Comparison of ENCODE assay signal across 8 cellular contexts in genomic region chr13:36346222-36347083, GRCh38. TPM values are rescaled to one million over a fixed set of nuclear protein-coding genes. Genes with fewer than 3 reads are reported as not detected.
A peak's percentile ranks its signal among the peaks of the same experiment; 100 is the strongest.
DNase-seq lines count a peak whose midpoint lies in the region; ATAC-seq and TF ChIP-seq lines count a peak whose summit lies in the region.

Gene SPART (minus strand): TSS chr13:36346394. CDS start chr13:36335830, 10,564 bp downstream.

- H3K27ac Mint-ChIP-seq in CD14-positive monocyte, result peak within 1 kb of the TSS; percentile 99 to 100 (median 99)

- H3K4me3 ChIP-seq in lower lobe of right lung, result peak within 1 kb of the TSS; percentile 79

- peaks cover 0 to 2% of the 10 kb centered on the region in 2 donors for H3K36me3 Mint-ChIP-seq in CD14-positive monocyte

- DNase-seq in CD14-positive monocyte (ENCODE audit: low spot score) (peak; percentile 95), NK-92 (lab: John Stamatoyannopoulos, UW; ENCODE audit: unreplicated experiment) (peak; percentile 21), lower lobe of right lung (peak; percentile 94)
- peak; percentile 91 for DNase-seq in activated CD8-positive, alpha-beta memory T cell treated with anti-CD3 and anti-CD28 coated beads for 24 hours
- DNase-seq in effector CD8-positive, alpha-beta T cell (lab: John Stamatoyannopoulos, UW), result peak; percentile 76
- DNase-seq in stimulated activated CD4-positive, alpha-beta T cell treated with anti-CD3 and anti-CD28 coated beads, TNF-alpha, amount 100 ng/mL, for 1 hour (ENCODE audit: low read depth in 3 of 3, low spot score in 1 of 3), result peak; percentile 70 to 80 (median 72)

- TF ChIP-seq CTCF in CD14-positive monocyte (IDR thresholded peaks at IDR 0.05), result peak; percentile 97
- peak; percentile 98 for TF ChIP-seq CTCF in lower lobe of right lung (IDR thresholded peaks at IDR 0.05)

- no peaks in the 10 kb centered on the region for H3K27me3 Mint-ChIP-seq in CD14-positive monocyte (ENCODE audit: low read depth in 3 of 3)

- no peaks in the 10 kb centered on the region for H3K36me3 ChIP-seq in lower lobe of right lung

- peak within 1 kb of the TSS; percentile 99 for H3K27ac ChIP-seq in lower lobe of right lung

- H3K27me3 ChIP-seq in lower lobe of right lung (ENCODE audit: low read depth), result no peaks in the 10 kb centered on the region

- no peaks in the 10 kb centered on the region for H3K9me3 ChIP-seq in lower lobe of right lung

- peaks cover 38% of the 10 kb centered on the region for H3K4me1 Mint-ChIP-seq in CD14-positive monocyte

- ATAC-seq in GM19452 (IDR thresholded peaks at IDR 0.05; ENCODE audit: unreplicated experiment) (peak; percentile 90), HG03575 (IDR thresholded peaks at IDR 0.05; ENCODE audit: extremely low read depth, insufficient number of reproducible peaks, low FRiP score, unreplicated experiment) (peak; percentile 94), lower lobe of right lung (peak; percentile 93 to 97)

- H3K4me3 Mint-ChIP-seq in CD14-positive monocyte, result peak within 1 kb of the TSS; percentile 89 to 94

- peaks cover 40% of the 10 kb centered on the region for H3K4me1 ChIP-seq in lower lobe of right lung

- intact Hi-C loops in CD14-positive monocyte (cut with micrococcal nuclease), result loop anchor here in 1 of 2 donors (5.0 kb wide), 3 partner anchors 391 to 656 kb away; partner anchors contain the start of genes EXOSC8 and RFXAP
- intact Hi-C loops in lower lobe of right lung (cut with DNase I), result no loop called here

- no peaks in the 10 kb centered on the region for H3K9me3 Mint-ChIP-seq in CD14-positive monocyte

RNA-seq across cellular contexts. Expression of gene SPART, which starts in this region (rescaled TPM):
- polyA plus RNA-seq in CD14-positive monocyte, result 10 to 100 TPM; 29.8 to 37.0 TPM
- 72.5 TPM for total RNA-seq in lower lobe of right lung

Comparison
In these comparisons a context has a peak if more than half of its experiments do, and no peak if none do; other contexts are left out.
1. Peak in every context shown above with its lines: DNase-seq, ATAC-seq, H3K4me3 ChIP-seq and H3K27ac ChIP-seq.
2. DNase-seq: peak in every context shown above with its lines; median percentile 95 in CD14-positive monocyte; 94 in lower lobe of right lung; 91 in activated CD8-positive, alpha-beta memory T cell treated with anti-CD3 and anti-CD28 coated beads for 24 hours; 76 in effector CD8-positive, alpha-beta T cell; 72 in stimulated activated CD4-positive, alpha-beta T cell treated with anti-CD3 and anti-CD28 coated beads, TNF-alpha, amount 100 ng/mL, for 1 hour; 21 in NK-92.